ENCODE assay signal across 7 cellular contexts in the genomic region with DNA sequence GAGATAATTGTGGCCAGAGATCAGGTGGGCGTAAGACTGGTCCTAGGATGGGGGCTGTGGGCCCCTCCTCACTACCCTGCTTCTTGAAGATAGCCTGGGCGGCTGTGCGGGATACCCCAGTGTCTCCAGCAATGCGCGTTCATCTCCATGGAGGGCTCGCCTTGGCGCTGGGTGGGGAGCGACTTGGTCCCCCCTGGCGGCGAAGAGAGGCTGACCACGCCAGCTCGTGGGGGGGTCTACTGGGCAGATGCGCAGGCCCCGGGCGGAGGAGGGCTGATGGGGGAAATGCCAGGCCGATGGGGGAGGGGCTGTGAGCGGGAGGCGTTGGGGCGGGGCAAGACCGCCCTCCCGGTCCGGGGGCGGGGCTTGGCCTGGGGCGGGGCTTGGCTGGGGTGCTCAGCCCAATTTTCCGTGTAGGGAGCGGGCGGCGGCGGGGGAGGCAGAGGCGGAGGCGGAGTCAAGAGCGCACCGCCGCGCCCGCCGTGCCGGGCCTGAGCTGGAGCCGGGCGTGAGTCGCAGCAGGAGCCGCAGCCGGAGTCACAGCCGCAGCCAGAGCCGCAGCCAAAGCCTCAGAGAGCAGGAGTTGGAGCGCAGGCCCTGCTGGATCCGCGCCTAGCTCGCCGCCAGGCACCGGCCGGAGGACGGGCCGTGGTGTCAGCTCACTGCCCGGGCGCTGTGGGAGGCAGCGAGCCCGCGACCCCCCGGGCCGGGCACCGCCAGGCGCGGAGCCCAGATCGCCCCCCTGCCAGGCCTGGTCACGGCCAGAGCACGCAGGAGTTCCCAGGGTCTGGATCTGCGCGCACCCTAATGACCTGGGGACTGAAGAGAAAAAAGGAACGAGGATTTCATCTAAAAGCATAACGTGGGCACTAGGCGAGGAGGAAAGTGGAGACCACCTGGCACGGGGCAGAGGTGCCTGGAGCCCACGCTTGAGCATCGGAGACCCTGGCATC. TPM values are rescaled to one million over a fixed set of nuclear protein-coding genes. Genes with fewer than 3 reads are reported as not detected.
A peak's percentile ranks its signal among the peaks of the same experiment; 100 is the strongest.
DNase-seq lines count a peak whose midpoint lies in the region; ATAC-seq and TF ChIP-seq lines count a peak whose summit lies in the region.

A gene with protein sequence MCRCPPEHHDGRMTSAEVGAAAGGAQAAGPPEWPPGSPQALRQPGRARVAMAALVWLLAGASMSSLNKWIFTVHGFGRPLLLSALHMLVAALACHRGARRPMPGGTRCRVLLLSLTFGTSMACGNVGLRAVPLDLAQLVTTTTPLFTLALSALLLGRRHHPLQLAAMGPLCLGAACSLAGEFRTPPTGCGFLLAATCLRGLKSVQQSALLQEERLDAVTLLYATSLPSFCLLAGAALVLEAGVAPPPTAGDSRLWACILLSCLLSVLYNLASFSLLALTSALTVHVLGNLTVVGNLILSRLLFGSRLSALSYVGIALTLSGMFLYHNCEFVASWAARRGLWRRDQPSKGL (plus strand): TSS at position 509 of the 953 bp plus-strand sequence. CDS start 670 bp downstream, outside the sequence.

- peak; percentile 8 to 70 for DNase-seq in NCI-H187 (lab: John Stamatoyannopoulos, UW)
- peak; percentile 89 for DNase-seq in T1000 (lab: John Stamatoyannopoulos, UW)
- peak; percentile 92 for DNase-seq in astrocyte of the spinal cord (ENCODE audit: low read depth, low spot score)
- peak; percentile 52 to 98 (median 93) for DNase-seq in hypothalamus (lab: John Stamatoyannopoulos, UW)
- peak; percentile 98 for DNase-seq in sciatic nerve (ENCODE audit: low spot score)

- peak within 1 kb of the TSS; percentile 44 for H3K4me3 ChIP-seq in astrocyte of the spinal cord (ENCODE audit: low read depth, low read length)

- in situ Hi-C loops in astrocyte of the spinal cord (cut with HindIII; ENCODE audit: low sequenced_read_pairs): no loop called here

- ATAC-seq in GM18498 (IDR thresholded peaks at IDR 0.05; ENCODE audit: unreplicated experiment): peak; percentile 80
- ATAC-seq in HG02884 (IDR thresholded peaks at IDR 0.05; ENCODE audit: unreplicated experiment): peak; percentile 51
- peak; percentile 97 for ATAC-seq in sciatic nerve

- intact Hi-C loops in sciatic nerve (cut with DNase I): no loop called here

- peak; percentile 31 for TF ChIP-seq CTCF in astrocyte of the spinal cord (IDR thresholded peaks at IDR 0.05; ENCODE audit: low read depth, low read length)

RNA-seq across cellular contexts. Expression of the gene that starts here (rescaled TPM):
- total RNA-seq in sciatic nerve: 3.4 TPM

Comparison
In these comparisons a context has a peak if more than half of its experiments do, and no peak if none do; other contexts are left out.
1. Peak in every context shown above with its lines: DNase-seq, ATAC-seq and H3K4me3 ChIP-seq.
2. DNase-seq: peak in every context shown above with its lines; median percentile 98 in sciatic nerve; 93 in hypothalamus; 92 in astrocyte of the spinal cord; 89 in T1000; 39 in NCI-H187.